In the genomic region with DNA sequence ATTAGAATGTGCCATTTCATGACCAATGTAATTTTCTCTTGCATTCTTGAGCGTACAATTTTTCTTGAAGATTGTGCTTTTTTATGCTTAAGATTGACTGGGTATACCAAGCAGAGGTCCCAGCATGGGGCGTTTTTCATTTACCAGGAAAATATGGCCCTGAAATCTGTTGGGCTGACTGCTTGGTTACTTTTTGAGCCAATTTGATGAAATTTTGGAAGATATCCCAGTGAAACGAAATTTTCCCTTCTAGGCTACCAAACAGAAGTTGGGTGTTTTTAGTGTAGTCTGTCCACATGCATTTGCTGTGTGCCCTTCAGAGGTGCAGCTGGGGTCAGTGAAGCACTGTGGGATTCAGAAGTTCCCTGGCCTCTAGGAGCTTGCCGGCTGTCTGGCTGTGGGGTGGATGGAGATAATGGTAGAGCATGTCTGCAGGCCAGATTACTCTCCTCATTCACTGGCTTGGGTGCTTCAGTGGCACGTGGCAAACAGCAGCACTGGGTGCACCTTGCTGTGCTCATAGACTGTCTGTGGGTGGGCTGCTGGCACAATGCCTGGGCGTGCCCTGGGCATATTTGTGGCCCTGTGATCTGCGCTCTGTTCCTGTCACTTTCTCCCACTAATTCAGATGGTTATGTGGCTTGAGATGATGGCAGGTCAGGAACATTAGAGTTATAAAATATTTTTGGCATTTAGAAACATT, we compare ENCODE assay signal across 18 cellular contexts.
"Had no signal": no experiment of that assay in that cellular context is flagged by ENCODE, and none has a peak within 500 bp of the region (broad histone marks: within the 10 kb centered on the region; RNA-seq: fewer than 3 reads in every experiment).

No MANE protein-coding gene starts in this region.

- ATAC-seq: gastrocnemius medialis, heart left ventricle had no signal

- DNase-seq: activated CD4-positive, CD25-positive, alpha-beta regulatory T cell treated with anti-CD3 and anti-CD28 coated beads, Interleukin-2, amount 50 U/mL, for 72 hours; activated naive CD4-positive, alpha-beta T cell treated with anti-CD3 and anti-CD28 coated beads for 36 hours; activated T-cell treated with anti-CD3 and anti-CD28 coated beads for 4 hours; brain microvascular endothelial cell; effector CD4-positive, alpha-beta T cell; gastrocnemius medialis; heart left ventricle; mesenchymal stem cell; naive thymus-derived CD4-positive, alpha-beta T cell; ovary; right lobe of liver; small intestine; stimulated activated CD4-positive, alpha-beta T cell treated with anti-CD3 and anti-CD28 coated beads, Interleukin-4, amount 100 ng/mL, for 1 hour; stomach; T-helper 9 cell had no signal

- H3K36me3 Mint-ChIP-seq: type B pancreatic cell had no signal

- H3K4me3 Mint-ChIP-seq: activated naive CD4-positive, alpha-beta T cell treated with anti-CD3 and anti-CD28 coated beads for 36 hours; type B pancreatic cell had no signal

- H3K27ac Mint-ChIP-seq: activated naive CD4-positive, alpha-beta T cell treated with anti-CD3 and anti-CD28 coated beads for 36 hours; type B pancreatic cell had no signal

- H3K36me3 ChIP-seq: brain microvascular endothelial cell, gastrocnemius medialis, ovary, right lobe of liver, SJSA1, stomach had no signal

- H3K4me3 ChIP-seq: gastrocnemius medialis, heart left ventricle, ovary, right lobe of liver, SJSA1, stomach had no signal

- FAIRE-seq: small intestine had no signal

- H3K9me3 ChIP-seq: gastrocnemius medialis, heart left ventricle, ovary, right lobe of liver, SJSA1, stomach had no signal

- H3K27me3 Mint-ChIP-seq: naive thymus-derived CD4-positive, alpha-beta T cell had no signal

- H3K4me1 ChIP-seq: gastrocnemius medialis, SJSA1 had no signal

- H3K9me3 Mint-ChIP-seq: activated naive CD4-positive, alpha-beta T cell treated with anti-CD3 and anti-CD28 coated beads for 36 hours; activated T-helper 2 cell treated with anti-CD3 and anti-CD28 coated beads, Interferon-gamma antibody, Interleukin-2, Interleukin-4, amounts not matched to agents 10 μg/mL and 5 μg/mL and 100 μg/mL, durations not matched to agents 14 hours and 24 hours and 36 hours; type B pancreatic cell had no signal

- H3K27me3 ChIP-seq: brain microvascular endothelial cell, gastrocnemius medialis, heart left ventricle, ovary, right lobe of liver, stomach had no signal

- H3K27ac ChIP-seq: brain microvascular endothelial cell, gastrocnemius medialis, heart left ventricle, ovary, SJSA1, stomach had no signal
